ENCODE assay signal across 30 cellular contexts in genomic region chr3:124213641-124214040, GRCh38.
"Had no signal": no experiment of that assay in that cellular context is flagged by ENCODE, and none has a peak within 500 bp of the region (broad histone marks: within the 10 kb centered on the region; RNA-seq: fewer than 3 reads in every experiment).

No MANE protein-coding gene starts in this region.

- FAIRE-seq: frontal cortex had no signal

- H3K4me3 ChIP-seq: ascending aorta, breast epithelium, cardiac muscle cell, coronary artery, dorsolateral prefrontal cortex, heart left ventricle had no signal

- H3K4me1 ChIP-seq: breast epithelium, heart left ventricle had no signal

- ATAC-seq: activated CD4-positive, alpha-beta T cell treated with anti-CD3 and anti-CD28 coated beads for 36 hours; activated naive CD4-positive, alpha-beta T cell treated with anti-CD3 and anti-CD28 coated beads, Interleukin-2, amount 50 U/mL, for 72 hours; activated T-cell treated with anti-CD3 and anti-CD28 coated beads, Interleukin-2, amount 50 U/mL, for 72 hours; esophagus mucosa; heart left ventricle had no signal

- H3K9me3 ChIP-seq: ascending aorta, breast epithelium, heart left ventricle had no signal

- H3K27ac ChIP-seq: ascending aorta, breast epithelium, cardiac muscle cell, coronary artery, dorsolateral prefrontal cortex, heart left ventricle had no signal

- DNase-seq: activated CD4-positive, alpha-beta memory T cell treated with anti-CD3 and anti-CD28 coated beads, Interleukin-2, amount 10 ng/mL, durations not matched to agents 7 days and 5 days; activated CD4-positive, alpha-beta T cell treated with anti-CD3 and anti-CD28 coated beads for 36 hours; activated CD4-positive, alpha-beta T cell treated with anti-CD3 and anti-CD28 coated beads, Interleukin-2, amount 10 ng/mL, durations not matched to agents 7 days and 5 days; activated CD4-positive, alpha-beta T cell treated with anti-CD3 and anti-CD28 coated beads, Interleukin-2, amount 50 U/mL, for 4 hours; activated CD4-positive, CD25-positive, alpha-beta regulatory T cell; activated CD4-positive, CD25-positive, alpha-beta regulatory T cell treated with anti-CD3 and anti-CD28 coated beads, Interleukin-2, amount 50 U/mL, for 72 hours; activated CD8-positive, alpha-beta memory T cell treated with anti-CD3 and anti-CD28 coated beads, Interleukin-2, amount 50 U/mL, for 48 hours; activated gamma-delta T cell; activated naive CD4-positive, alpha-beta T cell; activated naive CD4-positive, alpha-beta T cell treated with anti-CD3 and anti-CD28 coated beads, Interleukin-2, amount 10 ng/mL, durations not matched to agents 7 days and 5 days; activated naive CD8-positive, alpha-beta T cell treated with anti-CD3 and anti-CD28 coated beads, Interleukin-2, amount 10 ng/mL, durations not matched to agents 7 days and 5 days; activated T-cell treated with anti-CD3 and anti-CD28 coated beads for 4 hours; activated T-cell treated with anti-CD3 and anti-CD28 coated beads, Interleukin-2, amount 50 U/mL, for 24 hours; activated T-cell treated with anti-CD3 and anti-CD28 coated beads, Interleukin-2, amount 50 U/mL, for 72 hours; central memory CD4-positive, alpha-beta T cell; cerebellar nuclear complex; dorsolateral prefrontal cortex; effector memory CD4-positive, alpha-beta T cell; endodermal cell; foreskin fibroblast; glutamatergic neuron; heart left ventricle; T-helper 2 cell had no signal

- H3K27me3 ChIP-seq: ascending aorta, breast epithelium, cardiac muscle cell, dorsolateral prefrontal cortex, heart left ventricle had no signal

- H3K36me3 ChIP-seq: ascending aorta, breast epithelium, cardiac muscle cell, heart left ventricle had no signal
